ENCODE assay signal across 15 cellular contexts in the genomic region with DNA sequence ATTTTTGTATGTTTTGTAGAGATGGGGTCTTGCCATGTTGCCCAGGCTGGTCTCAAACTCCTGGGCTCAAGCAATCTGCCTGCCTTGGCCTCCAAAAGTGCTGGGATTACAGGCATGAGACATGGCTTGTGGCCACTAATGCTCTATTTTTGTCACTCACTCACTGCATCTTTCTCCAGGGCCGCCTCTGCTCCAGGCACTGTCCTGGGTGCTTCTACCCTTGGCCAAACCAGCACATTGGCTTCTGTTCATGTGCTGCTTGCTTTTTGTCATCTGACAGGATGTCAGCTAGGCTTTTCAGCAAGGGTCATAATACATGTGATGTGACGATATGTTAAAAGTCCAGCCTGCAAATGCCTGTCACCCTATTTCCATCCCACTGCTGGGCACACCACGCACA. TPM values are rescaled to one million over a fixed set of nuclear protein-coding genes. Genes with fewer than 3 reads are reported as not detected.
DNase-seq lines count a peak whose midpoint lies in the region; ATAC-seq and TF ChIP-seq lines count a peak whose summit lies in the region.
"Had no signal": no experiment of that assay in that cellular context is flagged by ENCODE, and none has a peak within 500 bp of the region (broad histone marks: within the 10 kb centered on the region; RNA-seq: fewer than 3 reads in every experiment).

No MANE protein-coding gene starts in this region.

- no peak for TF ChIP-seq POLR2A in heart left ventricle (IDR thresholded peaks at IDR 0.05)

- peaks cover 44% of the 10 kb centered on the region for H3K36me3 Mint-ChIP-seq in activated T-helper 2 cell treated with anti-CD3 and anti-CD28 coated beads, Interferon-gamma antibody, Interleukin-2, Interleukin-4, amounts not matched to agents 10 μg/mL and 5 μg/mL and 100 μg/mL, durations not matched to agents 14 hours and 24 hours and 36 hours (ENCODE audit: low read depth)
- peaks cover 28% of the 10 kb centered on the region for H3K36me3 Mint-ChIP-seq in stimulated activated memory B cell treated with anti-CD40 and anti-IgM and Interleukin-4, amounts not matched to agents 10 μg/mL and 1 μg/mL and 100 μg/mL, for 72 hours

- H3K36me3 ChIP-seq in heart left ventricle, result peaks cover 0 to 52% (median 42%) of the 10 kb centered on the region in 9 donors
- H3K36me3 ChIP-seq in heart right ventricle, result peaks cover 0 to 52% (median 27%) of the 10 kb centered on the region in 9 donors

- DNase-seq in heart left ventricle (peak in 4 of 5 donors; percentile 47 to 73 (median 55)), left cardiac atrium (no peak), heart right ventricle (peak; percentile 32 to 35), Kasumi-1 (lab: John Stamatoyannopoulos, UW) (no peak)
- no peak for DNase-seq in activated T-helper 2 cell treated with anti-CD3 and anti-CD28 coated beads, Interferon-gamma antibody, Interleukin-2, Interleukin-4, amounts not matched to agents 10 μg/mL and 5 μg/mL and 100 μg/mL, durations not matched to agents 14 hours and 24 hours and 36 hours (ENCODE audit: low spot score)
- DNase-seq: DMS 273 treated with DMSO at 0.1 percent for 48 hours; NCI-H146; NCI-H345; NCI-H69; NK-92 treated with Interleukin-12 subunit alpha and Interleukin-12 subunit beta, amount 100 ng/mL, for 24 hours; OCI-M1 had no signal

- H3K27me3 Mint-ChIP-seq in activated T-helper 2 cell treated with anti-CD3 and anti-CD28 coated beads, Interferon-gamma antibody, Interleukin-2, Interleukin-4, amounts not matched to agents 10 μg/mL and 5 μg/mL and 100 μg/mL, durations not matched to agents 14 hours and 24 hours and 36 hours (ENCODE audit: low read depth), result no peaks in the 10 kb centered on the region
- no peaks in the 10 kb centered on the region for H3K27me3 Mint-ChIP-seq in stimulated activated memory B cell treated with anti-CD40 and anti-IgM and Interleukin-4, amounts not matched to agents 10 μg/mL and 1 μg/mL and 100 μg/mL, for 72 hours
- H3K27me3 Mint-ChIP-seq: B cell had no signal

- H3K27ac ChIP-seq in heart left ventricle, result peak overlapping the region in 6 of 12 donors; percentile 7 to 70 (median 48)
- H3K27ac ChIP-seq in heart right ventricle, result peak overlapping the region in 7 of 10 donors; percentile 6 to 65 (median 26)
- H3K27ac ChIP-seq: HL-60 had no signal

- ATAC-seq in heart left ventricle (peak; percentile 39 to 70 (median 59)), left cardiac atrium (no peak), heart right ventricle (peak in 6 of 8 donors; percentile 16 to 71 (median 42)), GM18517 (IDR thresholded peaks at IDR 0.05; ENCODE audit: unreplicated experiment) (no peak)
- no peak for ATAC-seq in stimulated activated memory B cell treated with anti-CD40 and anti-IgM and Interleukin-4, amounts not matched to agents 10 μg/mL and 1 μg/mL and 100 μg/mL, for 72 hours

- H3K4me1 ChIP-seq in heart left ventricle (peaks cover 0 to 26% (median 11%) of the 10 kb centered on the region in 12 donors), heart right ventricle (peaks cover 0 to 33% (median 15%) of the 10 kb centered on the region in 9 donors)

- 50 to 64% (median 63%) methylated on average over 3 of the region's 3 CpGs for WGBS in heart left ventricle, 4 donors
- WGBS in heart right ventricle, 2 donors, result 44 to 63% methylated on average over 3 of the region's 3 CpGs

- intact Hi-C loops in heart left ventricle (cut with DNase I) (loop anchor here in 5 of 10 donors (5.0 kb wide), 4 partner anchors 43 to 173 kb away; a partner anchor contains a TSS), left cardiac atrium (cut with DNase I) (loop anchor here in 1 of 2 donors (5.0 kb wide), 1 partner anchor 93 kb away; a partner anchor contains a TSS), heart right ventricle (cut with DNase I) (loop anchor here in 3 of 10 donors (5.0 to 10.0 kb wide), 2 partner anchors 93 to 96 kb away; a partner anchor contains a TSS)
- intact Hi-C loops in activated T-helper 2 cell treated with anti-CD3 and anti-CD28 coated beads, Interferon-gamma antibody, Interleukin-2, Interleukin-4, amounts not matched to agents 10 μg/mL and 5 μg/mL and 100 μg/mL, durations not matched to agents 14 hours and 24 hours and 36 hours (cut with micrococcal nuclease), result loop anchor here (5.0 kb wide), 1 partner anchor 93 kb away; a partner anchor contains a TSS

- no peak overlapping the region for H3K27ac Mint-ChIP-seq in activated T-helper 2 cell treated with anti-CD3 and anti-CD28 coated beads, Interferon-gamma antibody, Interleukin-2, Interleukin-4, amounts not matched to agents 10 μg/mL and 5 μg/mL and 100 μg/mL, durations not matched to agents 14 hours and 24 hours and 36 hours
- H3K27ac Mint-ChIP-seq in stimulated activated memory B cell treated with anti-CD40 and anti-IgM and Interleukin-4, amounts not matched to agents 10 μg/mL and 1 μg/mL and 100 μg/mL, for 72 hours, result no peak overlapping the region
- H3K27ac Mint-ChIP-seq: B cell had no signal

- no peaks in the 10 kb centered on the region for H3K9me3 Mint-ChIP-seq in activated T-helper 2 cell treated with anti-CD3 and anti-CD28 coated beads, Interferon-gamma antibody, Interleukin-2, Interleukin-4, amounts not matched to agents 10 μg/mL and 5 μg/mL and 100 μg/mL, durations not matched to agents 14 hours and 24 hours and 36 hours
- H3K9me3 Mint-ChIP-seq in stimulated activated memory B cell treated with anti-CD40 and anti-IgM and Interleukin-4, amounts not matched to agents 10 μg/mL and 1 μg/mL and 100 μg/mL, for 72 hours, result no peaks in the 10 kb centered on the region

- no peaks in the 10 kb centered on the region for H3K27me3 ChIP-seq in heart left ventricle
- no peaks in the 10 kb centered on the region for H3K27me3 ChIP-seq in heart right ventricle

- no peak overlapping the region for H3K4me3 ChIP-seq in heart left ventricle
- H3K4me3 ChIP-seq in heart right ventricle, result no peak overlapping the region

- H3K4me1 Mint-ChIP-seq in activated T-helper 2 cell treated with anti-CD3 and anti-CD28 coated beads, Interferon-gamma antibody, Interleukin-2, Interleukin-4, amounts not matched to agents 10 μg/mL and 5 μg/mL and 100 μg/mL, durations not matched to agents 14 hours and 24 hours and 36 hours (ENCODE audit: low read depth), result peaks cover 12% of the 10 kb centered on the region
- peaks cover 23% of the 10 kb centered on the region for H3K4me1 Mint-ChIP-seq in stimulated activated memory B cell treated with anti-CD40 and anti-IgM and Interleukin-4, amounts not matched to agents 10 μg/mL and 1 μg/mL and 100 μg/mL, for 72 hours

- TF ChIP-seq CTCF in heart left ventricle (IDR thresholded peaks at IDR 0.05) (no peak), heart right ventricle (IDR thresholded peaks at IDR 0.05) (no peak)

- H3K9me3 ChIP-seq in heart left ventricle (no peaks in the 10 kb centered on the region), heart right ventricle (no peaks in the 10 kb centered on the region)

- peak overlapping the region; percentile 13 for H3K4me3 Mint-ChIP-seq in activated T-helper 2 cell treated with anti-CD3 and anti-CD28 coated beads, Interferon-gamma antibody, Interleukin-2, Interleukin-4, amounts not matched to agents 10 μg/mL and 5 μg/mL and 100 μg/mL, durations not matched to agents 14 hours and 24 hours and 36 hours (ENCODE audit: low read depth)
- H3K4me3 Mint-ChIP-seq in stimulated activated memory B cell treated with anti-CD40 and anti-IgM and Interleukin-4, amounts not matched to agents 10 μg/mL and 1 μg/mL and 100 μg/mL, for 72 hours, result no peak overlapping the region

RNA-seq across cellular contexts. Expression of a gene that starts 3.2 kb away (rescaled TPM):
- total RNA-seq in heart left ventricle (10 to 100 TPM; 10.9 to 20.9 (median 13.7) TPM), left cardiac atrium (10 to 100 TPM; 12.6 to 19.1 TPM), heart right ventricle (10 to 100 TPM; 10.9 to 17.1 (median 14.8) TPM)
- polyA plus RNA-seq in heart left ventricle (10 to 100 TPM in 1 of 2 donors, 1 to 10 TPM in 1; 8.0 to 25.5 TPM), heart right ventricle (10 to 100 TPM; 13.2 to 19.7 TPM)
- total RNA-seq in activated T-helper 2 cell treated with anti-CD3 and anti-CD28 coated beads, Interferon-gamma antibody, Interleukin-2, Interleukin-4, amounts not matched to agents 10 μg/mL and 5 μg/mL and 100 μg/mL, durations not matched to agents 14 hours and 24 hours and 36 hours, result 61.5 and 64.4 TPM in 2 replicates

RNA-seq across cellular contexts. Expression of a gene that starts 38.4 kb away (rescaled TPM):
- total RNA-seq in heart left ventricle (10 to 100 TPM in 7 of 9 donors, 1 to 10 TPM in 2; 5.9 to 30.0 (median 11.8) TPM), left cardiac atrium (10 to 100 TPM; 19.1 to 22.8 TPM), heart right ventricle (10 to 100 TPM in 5 of 10 donors, 1 to 10 TPM in 5; 3.5 to 30.4 (median 10.0) TPM)
- polyA plus RNA-seq in heart left ventricle (10 to 100 TPM in 1 of 2 donors, 1 to 10 TPM in 1; 5.3 to 10.7 TPM), heart right ventricle (10 to 100 TPM; 10.6 to 11.3 TPM)
- 8.2 and 9.3 TPM in 2 replicates for total RNA-seq in activated T-helper 2 cell treated with anti-CD3 and anti-CD28 coated beads, Interferon-gamma antibody, Interleukin-2, Interleukin-4, amounts not matched to agents 10 μg/mL and 5 μg/mL and 100 μg/mL, durations not matched to agents 14 hours and 24 hours and 36 hours

RNA-seq across cellular contexts. Expression of a gene that starts 45.5 kb away (rescaled TPM):
- total RNA-seq in heart left ventricle, result 10 to 100 TPM; 17.2 to 23.5 (median 19.9) TPM
- polyA plus RNA-seq in heart left ventricle, result 10 to 100 TPM in 1 of 2 donors, 1 to 10 TPM in 1; 7.5 to 20.3 TPM
- total RNA-seq in left cardiac atrium, result 10 to 100 TPM; 15.5 to 19.1 TPM
- total RNA-seq in activated T-helper 2 cell treated with anti-CD3 and anti-CD28 coated beads, Interferon-gamma antibody, Interleukin-2, Interleukin-4, amounts not matched to agents 10 μg/mL and 5 μg/mL and 100 μg/mL, durations not matched to agents 14 hours and 24 hours and 36 hours, result 56.0 and 57.5 TPM in 2 replicates
- 10 to 100 TPM; 15.0 to 24.5 (median 19.9) TPM for total RNA-seq in heart right ventricle
- 10 to 100 TPM; 10.5 to 12.4 TPM for polyA plus RNA-seq in heart right ventricle

Comparison
In these comparisons a context has a peak if more than half of its experiments do, and no peak if none do; other contexts are left out.
1. ATAC-seq: peak in heart left ventricle (4 of 4) and heart right ventricle (6 of 8); none in left cardiac atrium (0 of 2), GM18517 (single experiment) and stimulated activated memory B cell treated with anti-CD40 and anti-IgM and Interleukin-4, amounts not matched to agents 10 μg/mL and 1 μg/mL and 100 μg/mL, for 72 hours (single experiment).
2. DNase-seq: peak in heart left ventricle (4 of 5) and heart right ventricle (2 of 2); none in left cardiac atrium (single experiment), activated T-helper 2 cell treated with anti-CD3 and anti-CD28 coated beads, Interferon-gamma antibody, Interleukin-2, Interleukin-4, amounts not matched to agents 10 μg/mL and 5 μg/mL and 100 μg/mL, durations not matched to agents 14 hours and 24 hours and 36 hours (single experiment) and Kasumi-1 (0 of 2).